Comparison of ENCODE assay signal across 26 cellular contexts in the genomic region with DNA sequence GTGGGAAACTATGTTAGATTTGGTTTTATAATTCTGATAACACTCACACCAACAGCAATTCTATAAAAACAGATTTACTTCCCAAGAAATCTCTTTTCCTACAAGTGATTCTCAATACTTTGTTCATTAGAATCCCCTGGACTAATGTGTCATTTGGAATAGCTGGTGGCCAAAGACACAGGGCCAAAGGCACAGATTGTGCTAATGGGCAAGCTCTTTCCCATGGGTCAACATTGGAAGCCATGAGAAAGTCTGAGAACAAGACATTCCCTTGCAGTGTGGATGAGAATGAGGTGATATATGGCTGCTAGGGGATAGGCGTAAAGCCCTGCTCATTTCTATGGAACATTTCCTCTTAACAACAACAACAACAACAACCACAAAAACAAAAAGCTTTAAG.
"Had no signal": no experiment of that assay in that cellular context is flagged by ENCODE, and none has a peak within 500 bp of the region (broad histone marks: within the 10 kb centered on the region; RNA-seq: fewer than 3 reads in every experiment).

No MANE protein-coding gene starts in this region.

- DNase-seq: colonic mucosa; cortex of kidney; effector CD8-positive, alpha-beta T cell; effector memory CD8-positive, alpha-beta T cell; endodermal cell; erythroblast; esophagus squamous epithelium; foreskin fibroblast; foreskin melanocyte; glutamatergic neuron; head of caudate nucleus; hypothalamus; immature natural killer cell; islet precursor cell; kidney; kidney glomerular epithelial cell; left lung; lower lobe of right lung; mesenchymal stem cell; mucosa of descending colon; naive B cell had no signal

- H3K9me3 Mint-ChIP-seq: effector memory CD8-positive, alpha-beta T cell; endodermal cell had no signal

- H3K4me1 ChIP-seq: colonic mucosa, esophagus squamous epithelium, left lung, lower lobe of right lung had no signal

- H3K27me3 Mint-ChIP-seq: dendritic cell treated with granulocyte-macrophage colony-stimulating factor and Interleukin-4, amounts not matched to agents 40 ng/mL and 50 ng/mL, for 4 days had no signal

- H3K27me3 ChIP-seq: colonic mucosa, esophagus squamous epithelium, hepatocyte, left lung had no signal

- H3K4me2 ChIP-seq: hepatocyte had no signal

- H3K79me2 ChIP-seq: hepatocyte had no signal

- H3K9me3 ChIP-seq: colonic mucosa, esophagus squamous epithelium, lower lobe of right lung, mucosa of descending colon had no signal

- H3K36me3 ChIP-seq: colonic mucosa, esophagus squamous epithelium, left lung, lower lobe of right lung had no signal

- H3K27ac ChIP-seq: colonic mucosa, epithelial cell of prostate, esophagus squamous epithelium, hepatocyte, left lung, lower lobe of right lung had no signal

- H2AFZ ChIP-seq: hepatocyte had no signal

- H3K4me1 Mint-ChIP-seq: endodermal cell, immature natural killer cell, mesothelial cell of epicardium, naive B cell had no signal

- H3K4me3 Mint-ChIP-seq: dendritic cell treated with granulocyte-macrophage colony-stimulating factor and Interleukin-4, amounts not matched to agents 40 ng/mL and 50 ng/mL, for 4 days; effector memory CD8-positive, alpha-beta T cell; endodermal cell; immature natural killer cell; mesothelial cell of epicardium had no signal

- ATAC-seq: effector memory CD8-positive, alpha-beta T cell; esophagus mucosa; left lung; lower lobe of right lung; mucosa of descending colon had no signal

- H3K4me3 ChIP-seq: colonic mucosa, esophagus squamous epithelium, hepatocyte, left lung, lower lobe of right lung, mucosa of descending colon had no signal

- H3K36me3 Mint-ChIP-seq: mesothelial cell of epicardium had no signal

- H3K27ac Mint-ChIP-seq: dendritic cell treated with granulocyte-macrophage colony-stimulating factor and Interleukin-4, amounts not matched to agents 40 ng/mL and 50 ng/mL, for 4 days; effector memory CD8-positive, alpha-beta T cell; endodermal cell; immature natural killer cell; mesothelial cell of epicardium; naive B cell had no signal
